ENCODE assay signal across 1 cellular context in genomic region chr10:94902570-94902969, GRCh38.
TF ChIP-seq lines count a peak whose summit lies in the region.

No MANE protein-coding gene starts in this region.

TF ChIP-seq in HepG2, 621 proteins besides CTCF, POLR2A, EP300 and RAD21 (continued from another document and continues in another):
- peak; percentile 55; the same call in 1 of the 2 replicates for TF ChIP-seq RERE (CRISPR knock-in tag; IDR thresholded peaks at IDR 0.05; ENCODE audit: low read depth)
- peak; percentile 86 for TF ChIP-seq NCOA2 (CRISPR knock-in tag; IDR thresholded peaks at IDR 0.05)
- TF ChIP-seq SP5 (CRISPR knock-in tag; IDR thresholded peaks at IDR 0.05; ENCODE audit: borderline replicate concordance, low read depth) = peak; percentile 77
- no peak for TF ChIP-seq ZNF687 (CRISPR knock-in tag; IDR thresholded peaks at IDR 0.05)
- TF ChIP-seq THAP11 (CRISPR knock-in tag; IDR thresholded peaks at IDR 0.05) = peak; percentile 76
- peak; percentile 66; the same call in 1 of the 2 replicates for TF ChIP-seq ZNF12 (CRISPR knock-in tag; IDR thresholded peaks at IDR 0.05)
- peak; percentile 54; the same call in 1 of the 2 replicates for TF ChIP-seq PHF21A (CRISPR knock-in tag; IDR thresholded peaks at IDR 0.05)
- TF ChIP-seq ZHX1 (CRISPR knock-in tag; IDR thresholded peaks at IDR 0.05; ENCODE audit: low read depth) = peak; percentile 29; the same call in 1 of the 2 replicates
- peak; percentile 70 for TF ChIP-seq HNF4G (IDR thresholded peaks at IDR 0.05; ENCODE audit: borderline replicate concordance, low read depth, low read length)
- TF ChIP-seq HNF4G (CRISPR knock-in tag; IDR thresholded peaks at IDR 0.05; ENCODE audit: borderline replicate concordance, low read depth) = no peak
- peak; percentile 57 for TF ChIP-seq NR2F6 (IDR thresholded peaks at IDR 0.05)
- TF ChIP-seq NR2F6 (CRISPR knock-in tag; IDR thresholded peaks at IDR 0.05) = 0 out of 2 replicates have a peak, but pooled peaks have one; percentile 43
- no peak for TF ChIP-seq MNT (IDR thresholded peaks at IDR 0.05)
- TF ChIP-seq HNF1B (CRISPR knock-in tag; IDR thresholded peaks at IDR 0.05) = no peak
- TF ChIP-seq ZNF614 (CRISPR knock-in tag; IDR thresholded peaks at IDR 0.05; ENCODE audit: borderline replicate concordance) = peak; percentile 65; the same call in 1 of the 2 replicates
- peak; percentile 61; the same call in 1 of the 2 replicates for TF ChIP-seq ZBTB25 (CRISPR knock-in tag; IDR thresholded peaks at IDR 0.05)
- peak; percentile 93 for TF ChIP-seq SIX1 (CRISPR knock-in tag; IDR thresholded peaks at IDR 0.05; ENCODE audit: borderline replicate concordance)
- 0 out of 2 replicates have a peak, but pooled peaks have one; percentile 58 for TF ChIP-seq PBX3 (CRISPR knock-in tag; IDR thresholded peaks at IDR 0.05; ENCODE audit: borderline replicate concordance)
- no peak for TF ChIP-seq ZNF224 (CRISPR knock-in tag; IDR thresholded peaks at IDR 0.05)
- TF ChIP-seq GATA4 (IDR thresholded peaks at IDR 0.05; ENCODE audit: borderline replicate concordance, low read depth) = 0 out of 2 replicates have a peak, but pooled peaks have one; percentile 31
- TF ChIP-seq ARID3A (IDR thresholded peaks at IDR 0.05; ENCODE audit: low read depth, low read length) = peak; percentile 96
- TF ChIP-seq ZNF331 (CRISPR knock-in tag; IDR thresholded peaks at IDR 0.05) = peak; percentile 68; the same call in 1 of the 2 replicates
- 0 out of 2 replicates have a peak, but pooled peaks have one; percentile 39 for TF ChIP-seq SMAD3 (CRISPR knock-in tag; IDR thresholded peaks at IDR 0.05)
- TF ChIP-seq ZMYM4 (CRISPR knock-in tag; IDR thresholded peaks at IDR 0.05) = peak; percentile 40; the same call in 1 of the 2 replicates
- TF ChIP-seq ZNF33A (CRISPR knock-in tag; IDR thresholded peaks at IDR 0.05; ENCODE audit: borderline replicate concordance) = no peak
- TF ChIP-seq TARDBP (CRISPR knock-in tag; IDR thresholded peaks at IDR 0.05) = 0 out of 2 replicates have a peak, but pooled peaks have one; percentile 17
- peak; percentile 24 for TF ChIP-seq MED8 (CRISPR knock-in tag; IDR thresholded peaks at IDR 0.05; ENCODE audit: insufficient replicate concordance)
- TF ChIP-seq SNAPC5 (CRISPR knock-in tag; IDR thresholded peaks at IDR 0.05; ENCODE audit: borderline replicate concordance) = no peak
- peak; percentile 71 for TF ChIP-seq CREM (IDR thresholded peaks at IDR 0.05)
- no peak for TF ChIP-seq CREM (CRISPR knock-in tag; IDR thresholded peaks at IDR 0.05)
- peak; percentile 52; the same call in 1 of the 2 replicates for TF ChIP-seq FOSL2 (CRISPR knock-in tag; IDR thresholded peaks at IDR 0.05)
- peak; percentile 40; the same call in 1 of the 2 replicates for TF ChIP-seq TFDP2 (CRISPR knock-in tag; IDR thresholded peaks at IDR 0.05)
- peak; percentile 76 for TF ChIP-seq SIX4 (CRISPR knock-in tag; IDR thresholded peaks at IDR 0.05)
- no peak for TF ChIP-seq FOXA1 (IDR thresholded peaks at IDR 0.05)
- TF ChIP-seq FOXA1 (CRISPR knock-in tag; IDR thresholded peaks at IDR 0.05) = peak; percentile 72
- TF ChIP-seq RARA (CRISPR knock-in tag; IDR thresholded peaks at IDR 0.05) = peak; percentile 46
- peak; percentile 76; the same call in 1 of the 2 replicates for TF ChIP-seq HMG20B (CRISPR knock-in tag; conservative IDR thresholded peaks at IDR 0.05)
- no peak for TF ChIP-seq MED13 (CRISPR knock-in tag; IDR thresholded peaks at IDR 0.05)
